Comparison of ENCODE assay signal across 15 cellular contexts in the genomic region with DNA sequence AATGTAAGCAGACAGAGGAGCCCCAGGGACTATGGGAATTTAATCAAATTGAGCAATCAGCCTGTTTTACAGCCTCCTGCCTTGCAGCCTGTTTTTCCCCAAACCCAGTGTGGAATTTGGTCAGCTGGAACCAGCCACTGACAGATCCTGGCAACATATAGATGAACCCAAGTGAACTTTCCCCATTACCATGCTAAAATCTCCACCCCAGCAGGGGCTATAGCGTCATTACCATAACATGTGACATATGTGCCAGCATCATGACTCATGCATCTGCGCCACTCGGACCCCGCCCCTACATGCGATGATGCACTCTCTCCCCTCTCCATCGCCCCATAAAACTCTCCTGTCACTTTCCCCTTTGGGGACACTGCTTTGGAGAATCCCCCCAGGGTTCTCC. TPM values are rescaled to one million over a fixed set of nuclear protein-coding genes. Genes with fewer than 3 reads are reported as not detected.
A peak's percentile ranks its signal among the peaks of the same experiment; 100 is the strongest.
DNase-seq lines count a peak whose midpoint lies in the region; ATAC-seq, FAIRE-seq and TF ChIP-seq lines count a peak whose summit lies in the region.
"Had no signal": no experiment of that assay in that cellular context is flagged by ENCODE, and none has a peak within 500 bp of the region (broad histone marks: within the 10 kb centered on the region; RNA-seq: fewer than 3 reads in every experiment).

No MANE protein-coding gene starts in this region.

- in situ Hi-C loops in K562 (cut with MboI) = no loop called here

- H3K4me1 ChIP-seq in A549 (no peaks in the 10 kb centered on the region), HEK293 (ENCODE audit: control insufficient read depth, insufficient read depth, low read length) (no peaks in the 10 kb centered on the region; the same call in 1 of the 2 replicates), K562 (replicated peaks in 1 of 2; ENCODE audit: control insufficient read depth in 2 of 2, insufficient read depth in 2 of 2, low read length in 2 of 2) (no peaks in the 10 kb centered on the region), SJCRH30 (no peaks in the 10 kb centered on the region)

- H3K36me3 ChIP-seq in HEK293 (ENCODE audit: control insufficient read depth in 2 of 2, insufficient read depth in 1 of 2, low read length in 2 of 2) = no peaks in the 10 kb centered on the region
- no peaks in the 10 kb centered on the region for H3K36me3 ChIP-seq in K562 (ENCODE audit: control insufficient read depth, insufficient read depth, low read length)
- H3K36me3 ChIP-seq in SJCRH30 = no peaks in the 10 kb centered on the region
- H3K36me3 ChIP-seq: thoracic aorta had no signal

- H3K9ac ChIP-seq in K562 (ENCODE audit: insufficient read depth in 1 of 2, low read depth in 2 of 2, low read length in 2 of 2) = no peak overlapping the region

- ATAC-seq in A549 (no peak), K562 (peak; percentile 19; the same call in 1 of the 3 replicates), left lobe of liver (no peak), GM18868 (IDR thresholded peaks at IDR 0.05; ENCODE audit: unreplicated experiment) (no peak)

- no peak for TF ChIP-seq POLR2A in A549 (IDR thresholded peaks at IDR 0.05; ENCODE audit: low read length)
- no peak for TF ChIP-seq POLR2A in K562 (conservative IDR thresholded peaks at IDR 0.05)

- H3K4me3 ChIP-seq in A549 = no peak overlapping the region
- no peak overlapping the region for H3K4me3 ChIP-seq in HEK293 (ENCODE audit: low read depth, low read length)
- no peak overlapping the region for H3K4me3 ChIP-seq in K562
- no peak overlapping the region for H3K4me3 ChIP-seq in SJCRH30
- H3K4me3 ChIP-seq: thoracic aorta had no signal

- TF ChIP-seq CTCF in A549 (IDR thresholded peaks at IDR 0.05) (no peak), HEK293 (tag by site-specific recombination; IDR thresholded peaks at IDR 0.05) (no peak), K562 (IDR thresholded peaks at IDR 0.05 in 2 of 3, conservative IDR thresholded peaks at IDR 0.05 in 1 of 3; ENCODE audit: insufficient read depth in 2 of 3, low read depth in 1 of 3, low read length in 3 of 3) (no peak)

- CTCF ChIA-PET in A549 (lab: Yijun Ruan, JAX) (interaction anchor here (0.6 to 2.8 kb wide), 2 partner anchors 10 to 170 kb away, joined by 3 to 10 read pairs; no protein-coding TSS in a partner anchor), HEK293 (lab: Yijun Ruan, JAX) (interaction anchor here (0.6 kb wide), 1 partner anchor 670 kb away, joined by 3 read pairs; no protein-coding TSS in a partner anchor), K562 (lab: Yijun Ruan, JAX; ENCODE audit: low intra/inter-chr PET ratio) (no interaction called here)

- H3K4me2 ChIP-seq in A549 (no peak overlapping the region), K562 (ENCODE audit: insufficient read depth, low read length) (no peak overlapping the region)

- POLR2A ChIA-PET in A549 (lab: Yijun Ruan, JAX) (no interaction called here), HEK293 (lab: Yijun Ruan, JAX) (no interaction called here), K562 (lab: Yijun Ruan, JAX) (no interaction called here)

- FAIRE-seq in A549 (lab: Jason Lieb, UNC) (no peak), K562 (lab: Jason Lieb, UNC) (no peak)

- H3K9me3 ChIP-seq in A549 (no peaks in the 10 kb centered on the region), HEK293 (ENCODE audit: control insufficient read depth, insufficient read depth, low read depth, low read length) (no peaks in the 10 kb centered on the region), K562 (replicated peaks; ENCODE audit: control insufficient read depth, insufficient read depth, low read depth, low read length) (no peaks in the 10 kb centered on the region), SJCRH30 (replicated peaks) (no peaks in the 10 kb centered on the region)
- H3K9me3 ChIP-seq: thoracic aorta had no signal

- TF ChIP-seq RAD21 in A549 (conservative IDR thresholded peaks at IDR 0.05 in 1 of 2, IDR thresholded peaks at IDR 0.05 in 1 of 2) (no peak), K562 (CRISPR knock-in tag; conservative IDR thresholded peaks at IDR 0.05 in 1 of 2, IDR thresholded peaks at IDR 0.05 in 1 of 2) (no peak)

- H3K27ac ChIP-seq in A549 = no peak overlapping the region
- no peak overlapping the region for H3K27ac ChIP-seq in HEK293 (ENCODE audit: extremely low read depth, low read depth, low read length)
- no peak overlapping the region for H3K27ac ChIP-seq in K562 (ENCODE audit: extremely low read depth, low read depth, low read length)
- no peak overlapping the region for H3K27ac ChIP-seq in SJCRH30
- H3K27ac ChIP-seq: thoracic aorta had no signal

- intact Hi-C loops in K562 (cut with micrococcal nuclease) = no loop called here

- H4K20me1 ChIP-seq in K562 (replicated peaks; ENCODE audit: control insufficient read depth, insufficient read depth, low read length) = no peaks in the 10 kb centered on the region

- no peak overlapping the region for H2AFZ ChIP-seq in K562 (ENCODE audit: low read depth, low read length)

- no TSS peak for BruUV-seq in K562 (replicated peaks; lab: Mats Ljungman, UMichigan)

- peaks cover 2 to 13% of the 10 kb centered on the region in 2 experiments; a peak in 2 of 5 replicates for H3K27me3 ChIP-seq in K562 (ENCODE audit: control insufficient read depth in 2 of 2, insufficient read depth in 2 of 2, low read length in 2 of 2)
- H3K27me3 ChIP-seq in SJCRH30 = no peaks in the 10 kb centered on the region

- H3K79me2 ChIP-seq in K562 (ENCODE audit: control insufficient read depth, insufficient read depth, low read length) = no peaks in the 10 kb centered on the region

- no peaks in the 10 kb centered on the region for H3K9me1 ChIP-seq in K562 (ENCODE audit: control insufficient read depth, insufficient read depth, low read length)

- TF ChIP-seq EP300 in A549 (IDR thresholded peaks at IDR 0.05) (no peak), K562 (IDR thresholded peaks at IDR 0.05; ENCODE audit: low read length) (no peak)

- WGBS in A549 (ENCODE audit: missing lambda C conversion rate) = 82% methylated on average over 6 of the region's 6 CpGs
- 6% methylated on average over 6 of the region's 6 CpGs for WGBS in K562 (ENCODE audit: insufficient coverage, low coverage, missing lambda C conversion rate)

- no peak for DNase-seq in A549 (ENCODE audit: low read depth in 1 of 2, low spot score in 1 of 2)
- peak; percentile 14 to 29 (median 19) for DNase-seq in K562 (ENCODE audit: extremely low read depth in 1 of 4, low spot score in 3 of 4)
- DNase-seq in iPS-NIHi7 (ENCODE audit: extremely low spot score) = peak; percentile 17
- DNase-seq in SJCRH30 = no peak
- no peak for DNase-seq in AG08396 (ENCODE audit: low spot score)
- DNase-seq in left lobe of liver (ENCODE audit: low spot score) = no peak
- DNase-seq: activated CD4-positive, alpha-beta memory T cell treated with anti-CD3 and anti-CD28 coated beads for 36 hours; DMS79; NCI-H187; NCI-H526; occipital lobe; stimulated activated CD4-positive, alpha-beta T cell treated with anti-CD3 and anti-CD28 coated beads, Interleukin-15, amount 100 ng/mL, for 24 hours had no signal

TF ChIP-seq in A549, 52 proteins besides CTCF, POLR2A, EP300 and RAD21:
- no peak for TF ChIP-seq FOSL2 (IDR thresholded peaks at IDR 0.05)
- peak; percentile 46; the same call in 1 of the 2 replicates for TF ChIP-seq FOSL2 (CRISPR knock-in tag; IDR thresholded peaks at IDR 0.05)
- TF ChIP-seq CHD2 (IDR thresholded peaks at IDR 0.05; ENCODE audit: low read length, partially characterized antibody) = no peak

TF ChIP-seq in K562, 482 proteins besides CTCF, POLR2A, EP300 and RAD21 (continues in another document):
- TF ChIP-seq TBL1XR1 (IDR thresholded peaks at IDR 0.05; ENCODE audit: low read length in 2 of 2) (no peak), JUND (IDR thresholded peaks at IDR 0.05; ENCODE audit: borderline replicate concordance, low read depth, low read length) (peak; percentile 44; the same call in 1 of the 2 replicates), JUND (tag; IDR thresholded peaks at IDR 0.05; ENCODE audit: borderline replicate concordance, low read depth, low read length) (0 out of 3 replicates have a peak, but pooled peaks have one; percentile 50), FOSL1 (tag; conservative IDR thresholded peaks at IDR 0.05) (peak; percentile 85), NRF1 (conservative IDR thresholded peaks at IDR 0.05 in 1 of 2, IDR thresholded peaks at IDR 0.05 in 1 of 2) (0 out of 4 replicates have a peak, but pooled peaks of 1 of the 2 experiments have one; percentile 24)

RNA-seq across cellular contexts. Expression of a gene that starts 17.2 kb away (rescaled TPM):
- polyA plus RNA-seq in A549 (2011; rRNA removed) (92.1 and 124 TPM in 2 replicates), A549 (2017; fragmentation: RNase III; extraction: RNeasy Plus Mini Kit Qiagen cat#74134 plus additional on column Dnase treatment) (52.5 to 64.4 TPM (median 56.5 TPM) in 3 replicates), K562 (2011; rRNA removed) (29.7 and 35.5 TPM in 2 replicates), K562 (2014; fragmentation: Illumina TruSeq; extraction: Trizol) (20.9 and 23.8 TPM in 2 replicates), K562 (2014; fragmentation: Nextera tagmentation; extraction: Ambion mirVana) (10 to 100 TPM in 1 of 2 experiments, 1 to 10 TPM in 1; 9.9 to 10.8 TPM), K562 (2014; rRNA removed) (16.6 and 17.3 TPM in 2 replicates)
- polyA plus RNA-seq in A549 (2012; cell fraction: cytosol; rRNA removed) = 23.9 and 28.0 TPM in 2 replicates
- 11.2 and 21.3 TPM in 2 replicates for polyA plus RNA-seq in A549 (2012; cell fraction: nucleus; rRNA removed)
- polyA minus RNA-seq in A549 (2011; rRNA and poly(A)+ RNA removed) = 19.5 and 20.3 TPM in 2 replicates
- 20.5 and 72.9 TPM in 2 replicates for total RNA-seq in K562 (2011; cell fraction: chromatin; rRNA removed; ENCODE audit: low replicate concordance)
- 7.5 and 10.5 TPM in 2 replicates for total RNA-seq in K562 (2011; cell fraction: nucleolus; rRNA removed)
- 30.0 and 48.2 TPM in 2 replicates for total RNA-seq in K562 (2011; cell fraction: nucleoplasm; rRNA removed)
- total RNA-seq in K562 (2014; rRNA removed) (19.7 and 20.0 TPM in 2 replicates), K562 (2014; rRNA removed; fragmentation: Illumina TruSeq; extraction: Trizol) (28.8 and 42.9 TPM in 2 replicates), K562 (2015; rRNA removed; fragmentation: Illumina TruSeq; extraction: Trizol) (28.3 and 28.7 TPM in 2 replicates), K562 (2021) (19.2 and 20.1 TPM in 2 replicates), left lobe of liver (12.5 TPM)
- polyA plus RNA-seq in K562 (2011; cell fraction: cytosol; rRNA removed) = 5.4 and 14.7 TPM in 2 replicates
- 11.1 and 17.5 TPM in 2 replicates for polyA plus RNA-seq in K562 (2011; cell fraction: nucleus; rRNA removed)
- 18.8 and 23.4 TPM in 2 replicates for polyA plus RNA-seq in K562 (2012)
- polyA minus RNA-seq in K562 (2011; rRNA and poly(A)+ RNA removed) = 40.5 and 45.0 TPM in 2 replicates
- 7.8 and 15.2 TPM in 2 replicates for polyA minus RNA-seq in K562 (2011; cell fraction: cytosol; rRNA and poly(A)+ RNA removed)
- polyA minus RNA-seq in K562 (2011; cell fraction: nucleus; rRNA and poly(A)+ RNA removed) = 21.0 and 39.5 TPM in 2 replicates
- total RNA-seq in SJCRH30 (2014; rRNA removed; shearing (Covaris generic)) = 31.0 and 35.6 TPM in 2 replicates

Comparison
In these comparisons a context has a peak if more than half of its experiments do, and no peak if none do; other contexts are left out.
1. DNase-seq: peak in K562 (4 of 4) and iPS-NIHi7 (single experiment); none in A549 (0 of 2), SJCRH30 (0 of 2), AG08396 (single experiment) and left lobe of liver (single experiment).